In the genomic region with DNA sequence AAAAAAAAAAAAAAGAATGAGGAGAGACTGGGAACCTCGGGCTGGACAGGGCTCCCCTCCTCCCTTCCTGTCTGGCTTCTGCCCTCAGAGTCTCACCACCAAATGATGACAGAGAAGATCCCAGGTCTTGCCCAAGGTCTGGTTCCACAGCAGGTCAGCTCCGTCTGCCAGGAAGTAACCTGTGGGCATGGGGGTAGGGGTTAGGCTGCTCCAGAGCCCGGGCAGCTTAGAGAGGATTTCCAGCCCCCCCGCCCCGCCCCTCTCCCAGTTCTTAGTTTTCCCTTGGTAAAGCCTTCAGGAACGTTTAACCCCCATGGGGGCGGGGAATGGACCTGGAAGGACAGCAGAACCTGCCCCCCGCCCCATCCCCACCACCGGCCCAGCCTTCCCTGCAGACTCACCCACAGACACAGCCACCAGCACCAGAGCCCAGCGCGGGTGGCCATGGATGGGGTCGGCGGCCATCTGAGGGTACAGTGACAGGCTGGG, we compare ENCODE assay signal across 10 cellular contexts. TPM values are rescaled to one million over a fixed set of nuclear protein-coding genes. Genes with fewer than 3 reads are reported as not detected.
A peak's percentile ranks its signal among the peaks of the same experiment; 100 is the strongest.
DNase-seq lines count a peak whose midpoint lies in the region; ATAC-seq and TF ChIP-seq lines count a peak whose summit lies in the region.
"Had no signal": no experiment of that assay in that cellular context is flagged by ENCODE, and none has a peak within 500 bp of the region (broad histone marks: within the 10 kb centered on the region; RNA-seq: fewer than 3 reads in every experiment).

No MANE protein-coding gene starts in this region.

- no peaks in the 10 kb centered on the region for H3K9me3 ChIP-seq in CD8-positive, alpha-beta T cell (ENCODE audit: low read length)
- H3K9me3 ChIP-seq in SK-N-SH, result no peaks in the 10 kb centered on the region

- TF ChIP-seq CTCF in CD8-positive, alpha-beta T cell (IDR thresholded peaks at IDR 0.05), result no peak
- no peak for TF ChIP-seq CTCF in SK-N-SH (IDR thresholded peaks at IDR 0.05)
- TF ChIP-seq CTCF in fibroblast of the aortic adventitia (IDR thresholded peaks at IDR 0.05; ENCODE audit: insufficient read depth, low read length), result no peak
- no peak for TF ChIP-seq CTCF in omental fat pad (IDR thresholded peaks at IDR 0.05)

- peaks cover 38% of the 10 kb centered on the region for H3K79me2 ChIP-seq in SK-N-SH (ENCODE audit: insufficient read depth)

- H3K27me3 ChIP-seq in CD8-positive, alpha-beta T cell (ENCODE audit: insufficient read depth, low read length), result peaks cover 4% of the 10 kb centered on the region
- H3K27me3 ChIP-seq in SK-N-SH (ENCODE audit: insufficient read depth), result no peaks in the 10 kb centered on the region

- ATAC-seq in CD8-positive, alpha-beta T cell, result no peak
- peak; percentile 18 for ATAC-seq in omental fat pad (ENCODE audit: low FRiP score)
- ATAC-seq in HG03469 (IDR thresholded peaks at IDR 0.05; ENCODE audit: unreplicated experiment), result no peak
- ATAC-seq in GM18907 (IDR thresholded peaks at IDR 0.05; ENCODE audit: unreplicated experiment), result no peak
- no peak for ATAC-seq in stimulated activated memory B cell treated with anti-CD40 and anti-IgM and Interleukin-4, amounts not matched to agents 10 μg/mL and 1 μg/mL and 100 μg/mL, for 72 hours

- H3K4me3 Mint-ChIP-seq in CD8-positive, alpha-beta T cell, result peak overlapping the region; percentile 53
- H3K4me3 Mint-ChIP-seq in stimulated activated memory B cell treated with anti-CD40 and anti-IgM and Interleukin-4, amounts not matched to agents 10 μg/mL and 1 μg/mL and 100 μg/mL, for 72 hours, result no peak overlapping the region

- peaks cover 38% of the 10 kb centered on the region for H3F3A ChIP-seq in SK-N-SH (replicated peaks; ENCODE audit: insufficient read depth)

- H3K9me2 ChIP-seq in SK-N-SH, result no peaks in the 10 kb centered on the region

- H3K36me3 ChIP-seq in CD8-positive, alpha-beta T cell (ENCODE audit: insufficient read depth, low read length), result no peaks in the 10 kb centered on the region
- peaks cover 26 to 31% of the 10 kb centered on the region in 2 experiments for H3K36me3 ChIP-seq in SK-N-SH (replicated peaks in 1 of 2; ENCODE audit: control insufficient read depth in 1 of 2, insufficient read depth in 2 of 2, low read length in 1 of 2)

- H3K27ac Mint-ChIP-seq in CD8-positive, alpha-beta T cell, result no peak overlapping the region
- H3K27ac Mint-ChIP-seq in stimulated activated memory B cell treated with anti-CD40 and anti-IgM and Interleukin-4, amounts not matched to agents 10 μg/mL and 1 μg/mL and 100 μg/mL, for 72 hours, result no peak overlapping the region

- H3K27me3 Mint-ChIP-seq in CD8-positive, alpha-beta T cell (ENCODE audit: low read depth), result peaks cover 31% of the 10 kb centered on the region
- H3K27me3 Mint-ChIP-seq in stimulated activated memory B cell treated with anti-CD40 and anti-IgM and Interleukin-4, amounts not matched to agents 10 μg/mL and 1 μg/mL and 100 μg/mL, for 72 hours, result peaks cover 77% of the 10 kb centered on the region

- peaks cover 10% of the 10 kb centered on the region for H3K4me1 ChIP-seq in CD8-positive, alpha-beta T cell (ENCODE audit: insufficient read depth, low read length)
- H3K4me1 ChIP-seq in SK-N-SH (ENCODE audit: control insufficient read depth in 1 of 2, insufficient read depth in 2 of 2, low read depth in 1 of 2, low read length in 1 of 2), result peaks cover 13 to 15% of the 10 kb centered on the region in 2 experiments; a peak in 3 of 4 replicates

- H3K9ac ChIP-seq in SK-N-SH, result no peak overlapping the region; the same call in 1 of the 2 replicates

- H3K9me3 Mint-ChIP-seq in CD8-positive, alpha-beta T cell, result no peaks in the 10 kb centered on the region
- no peaks in the 10 kb centered on the region for H3K9me3 Mint-ChIP-seq in stimulated activated memory B cell treated with anti-CD40 and anti-IgM and Interleukin-4, amounts not matched to agents 10 μg/mL and 1 μg/mL and 100 μg/mL, for 72 hours

- H3K4me1 Mint-ChIP-seq in CD8-positive, alpha-beta T cell (ENCODE audit: low read depth), result peaks cover 18% of the 10 kb centered on the region
- H3K4me1 Mint-ChIP-seq in stimulated activated memory B cell treated with anti-CD40 and anti-IgM and Interleukin-4, amounts not matched to agents 10 μg/mL and 1 μg/mL and 100 μg/mL, for 72 hours, result peaks cover 19% of the 10 kb centered on the region

- H3K27ac ChIP-seq in CD8-positive, alpha-beta T cell (ENCODE audit: low read depth, low read length), result no peak overlapping the region
- H3K27ac ChIP-seq in SK-N-SH (ENCODE audit: low read depth in 2 of 2, low read length in 1 of 2), result no peak overlapping the region

- H3K36me3 Mint-ChIP-seq in CD8-positive, alpha-beta T cell, result no peaks in the 10 kb centered on the region
- peaks cover 39% of the 10 kb centered on the region for H3K36me3 Mint-ChIP-seq in stimulated activated memory B cell treated with anti-CD40 and anti-IgM and Interleukin-4, amounts not matched to agents 10 μg/mL and 1 μg/mL and 100 μg/mL, for 72 hours

- no peak overlapping the region for H2AFZ ChIP-seq in SK-N-SH (ENCODE audit: low read depth)

- intact Hi-C loops in CD8-positive, alpha-beta T cell (cut with DNase I, micrococcal nuclease), result no loop called here

- POLR2A ChIA-PET in CD8-positive, alpha-beta T cell (lab: Charles Lee), result no interaction called here
- POLR2A ChIA-PET in SK-N-SH (lab: Yijun Ruan, JAX), result interaction anchor here (1.6 kb wide), 1 partner anchor 40 kb away, joined by 3 read pairs; no protein-coding TSS in a partner anchor

- peak overlapping the region; percentile 88; the same call in 1 of the 2 replicates for H3K4me2 ChIP-seq in SK-N-SH

- no peak overlapping the region for H3K4me3 ChIP-seq in CD8-positive, alpha-beta T cell (ENCODE audit: low read depth, low read length)
- peak overlapping the region; percentile 68 to 77 for H3K4me3 ChIP-seq in SK-N-SH (ENCODE audit: low read depth in 2 of 2, low read length in 1 of 2)
- peak overlapping the region; percentile 70 for H3K4me3 ChIP-seq in fibroblast of the aortic adventitia (ENCODE audit: low read depth, low read length)

- no peak for TF ChIP-seq EP300 in SK-N-SH (IDR thresholded peaks at IDR 0.05; ENCODE audit: borderline replicate concordance in 1 of 2, low read depth in 1 of 2, low read length in 1 of 2)

- peaks cover 40% of the 10 kb centered on the region for H4K20me1 ChIP-seq in SK-N-SH (ENCODE audit: insufficient read depth)

- WGBS in SK-N-SH (ENCODE audit: low lambda C conversion rate), result 32% methylated on average over 12 of the region's 13 CpGs

- no peak for DNase-seq in CD8-positive, alpha-beta T cell
- DNase-seq in SK-N-SH (peak; percentile 62), fibroblast of the aortic adventitia (ENCODE audit: low read depth) (no peak), omental fat pad (ENCODE audit: low spot score) (no peak), HuH-7.5 (ENCODE audit: low spot score) (no peak)
- DNase-seq: activated CD4-positive, alpha-beta T cell treated with anti-CD3 and anti-CD28 coated beads, Interleukin-2, amount 50 U/mL, for 4 hours had no signal

- TF ChIP-seq RAD21 in SK-N-SH (IDR thresholded peaks at IDR 0.05; ENCODE audit: low read length), result no peak

- CTCF ChIA-PET in CD8-positive, alpha-beta T cell (lab: Charles Lee), result interaction anchor here (1.4 kb wide), 1 partner anchor 10 kb away, joined by 3 read pairs; no protein-coding TSS in a partner anchor
- CTCF ChIA-PET in SK-N-SH (lab: Yijun Ruan, JAX), result interaction anchor here (0.8 to 1.8 kb wide), 4 partner anchors 8 to 40 kb away, joined by 3 to 8 read pairs (median 3); no protein-coding TSS in a partner anchor

RNA-seq across cellular contexts. Expression of gene TLCD2, which starts 0.7 kb away (rescaled TPM):
- total RNA-seq in CD8-positive, alpha-beta T cell, result under 1 TPM; 0.11 to 0.14 TPM
- polyA plus RNA-seq in SK-N-SH (2012; rRNA removed), result 1.3 and 1.9 TPM in 2 replicates
- 1.7 and 1.9 TPM in 2 replicates for polyA plus RNA-seq in SK-N-SH (2012; cell fraction: cytosol; rRNA removed)
- polyA plus RNA-seq in SK-N-SH (2012; cell fraction: nucleus; rRNA removed), result 1.4 and 2.0 TPM in 2 replicates
- total RNA-seq in fibroblast of the aortic adventitia (ENCODE audit: low replicate concordance) (4.5 and 10.1 TPM in 2 replicates), omental fat pad (10 to 100 TPM in 3 of 4 donors, 1 to 10 TPM in 1; 7.1 to 16.5 (median 11.4) TPM)

RNA-seq across cellular contexts. Expression of gene WDR81, which starts 15.1 kb away (rescaled TPM):
- total RNA-seq in CD8-positive, alpha-beta T cell, result 10 to 100 TPM; 18.9 to 20.4 TPM
- 7.2 and 9.3 TPM in 2 replicates for polyA plus RNA-seq in SK-N-SH (2012; rRNA removed)
- 2.4 and 4.3 TPM in 2 replicates for polyA plus RNA-seq in SK-N-SH (2012; cell fraction: cytosol; rRNA removed)
- polyA plus RNA-seq in SK-N-SH (2012; cell fraction: nucleus; rRNA removed), result 30.4 and 32.0 TPM in 2 replicates
- total RNA-seq in fibroblast of the aortic adventitia (ENCODE audit: low replicate concordance), result 27.7 and 39.6 TPM in 2 replicates
- total RNA-seq in omental fat pad, result 10 to 100 TPM; 39.2 to 71.1 (median 49.8) TPM

RNA-seq across cellular contexts. Expression of gene PRPF8, which starts 24.8 kb away (rescaled TPM):
- total RNA-seq in CD8-positive, alpha-beta T cell, result 100 to 1,000 TPM; 572 to 611 TPM
- polyA plus RNA-seq in SK-N-SH (2012; rRNA removed), result 123 and 149 TPM in 2 replicates
- 54.5 and 84.1 TPM in 2 replicates for polyA plus RNA-seq in SK-N-SH (2012; cell fraction: cytosol; rRNA removed)
- polyA plus RNA-seq in SK-N-SH (2012; cell fraction: nucleus; rRNA removed), result 251 and 315 TPM in 2 replicates
- 59.7 and 138 TPM in 2 replicates for total RNA-seq in fibroblast of the aortic adventitia (ENCODE audit: low replicate concordance)
- 100 to 1,000 TPM; 146 to 215 (median 183) TPM for total RNA-seq in omental fat pad

RNA-seq across cellular contexts. Expression of gene SERPINF2, which starts 33.2 kb away (rescaled TPM):
- under 1 TPM; 0.22 to 0.28 TPM for total RNA-seq in CD8-positive, alpha-beta T cell
- polyA plus RNA-seq in SK-N-SH (2012; rRNA removed), result 0.16 and 0.26 TPM in 2 replicates
- polyA plus RNA-seq in SK-N-SH (2012; cell fraction: cytosol; rRNA removed), result 0.05 and 0.18 TPM in 2 replicates
- 1.0 and 1.5 TPM in 2 replicates for polyA plus RNA-seq in SK-N-SH (2012; cell fraction: nucleus; rRNA removed)
- total RNA-seq in fibroblast of the aortic adventitia (ENCODE audit: low replicate concordance) (0.18 and 1.3 TPM in 2 replicates), omental fat pad (10 to 100 TPM in 2 of 4 donors, 1 to 10 TPM in 2; 6.0 to 28.8 (median 9.1) TPM)
- polyA plus RNA-seq: K562 had no signal

RNA-seq across cellular contexts. Expression of gene SERPINF1, which starts 52.4 kb away (rescaled TPM):
- 10 to 100 TPM; 19.7 to 20.2 TPM for total RNA-seq in CD8-positive, alpha-beta T cell
- 380 and 392 TPM in 2 replicates for polyA plus RNA-seq in SK-N-SH (2012; rRNA removed)
- polyA plus RNA-seq in SK-N-SH (2012; cell fraction: cytosol; rRNA removed), result 248 and 316 TPM in 2 replicates
- polyA plus RNA-seq in SK-N-SH (2012; cell fraction: nucleus; rRNA removed), result 275 and 299 TPM in 2 replicates
- total RNA-seq in fibroblast of the aortic adventitia (ENCODE audit: low replicate concordance) (161 and 450 TPM in 2 replicates), omental fat pad (1,000 to 10,000 TPM in 3 of 4 donors, 100 to 1,000 TPM in 1; 868 to 2,171 (median 1,171) TPM)
